In the genomic region with DNA sequence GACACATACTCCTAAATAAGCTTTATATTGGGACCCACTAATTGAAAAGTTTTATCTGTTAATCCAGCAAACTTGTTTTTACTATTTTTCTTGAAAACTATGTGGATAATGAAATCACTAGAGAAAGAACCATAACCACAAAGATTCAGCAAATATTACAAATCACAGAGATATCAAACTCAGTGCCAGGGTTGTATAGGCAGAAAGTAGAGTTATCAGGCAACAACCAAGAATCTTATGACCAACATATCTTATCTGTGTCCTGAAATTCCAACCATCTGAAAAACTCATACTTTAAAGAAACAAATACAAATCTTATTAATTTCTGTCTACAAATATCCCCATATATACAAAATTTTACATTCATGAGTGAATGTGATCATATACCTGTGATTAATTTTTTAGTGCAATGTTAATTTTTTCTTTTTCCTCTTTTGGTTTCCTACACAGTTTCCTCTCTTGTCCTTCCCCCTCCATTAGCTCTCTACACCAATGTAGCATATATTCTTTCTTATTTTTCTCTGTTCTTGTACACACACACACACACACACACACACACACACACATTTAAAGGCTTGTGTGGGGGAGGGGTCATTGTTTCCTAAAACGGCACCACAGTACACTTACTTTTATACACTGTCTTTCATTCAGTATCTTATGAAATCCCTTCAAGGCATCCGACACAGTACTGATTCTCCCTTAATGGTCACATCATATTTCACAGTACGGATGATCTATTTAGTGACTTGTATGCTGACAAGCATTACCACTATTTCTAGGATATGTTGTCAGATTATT, we compare ENCODE assay signal across 24 cellular contexts.
"Had no signal": no experiment of that assay in that cellular context is flagged by ENCODE, and none has a peak within 500 bp of the region (broad histone marks: within the 10 kb centered on the region; RNA-seq: fewer than 3 reads in every experiment).

No MANE protein-coding gene starts in this region.

- FAIRE-seq: endothelial cell of umbilical vein, pancreas had no signal

- H3K4me1 ChIP-seq: ascending aorta, gastrocnemius medialis, left ventricle myocardium inferior, pancreas, testis, vagina had no signal

- H3K27ac Mint-ChIP-seq: activated T-cell treated with anti-CD3 and anti-CD28 coated beads, Interleukin-2, amount 50 U/mL, for 24 hours; effector memory CD8-positive, alpha-beta T cell; mesothelial cell of epicardium; nephron; T-helper 17 cell had no signal

- H3K4me1 Mint-ChIP-seq: nephron had no signal

- H3K27me3 Mint-ChIP-seq: activated T-cell treated with anti-CD3 and anti-CD28 coated beads, Interleukin-2, amount 50 U/mL, for 24 hours; effector memory CD8-positive, alpha-beta T cell; T-helper 17 cell had no signal

- H3K27ac ChIP-seq: ascending aorta, dorsolateral prefrontal cortex, gastrocnemius medialis, left ventricle myocardium inferior, pancreas, testis, vagina, VCaP had no signal

- ATAC-seq: effector memory CD8-positive, alpha-beta T cell; esophagus mucosa; gastrocnemius medialis; pancreas; right cardiac atrium; T-helper 17 cell had no signal

- H3K4me3 Mint-ChIP-seq: activated T-cell treated with anti-CD3 and anti-CD28 coated beads, Interleukin-2, amount 50 U/mL, for 24 hours; effector memory CD8-positive, alpha-beta T cell; mesothelial cell of epicardium; nephron; T-helper 17 cell had no signal

- H3K27me3 ChIP-seq: ascending aorta, dorsolateral prefrontal cortex, gastrocnemius medialis, pancreas, testis, vagina had no signal

- DNase-seq: activated CD4-positive, alpha-beta T cell treated with anti-CD3 and anti-CD28 coated beads for 1 hour; activated CD8-positive, alpha-beta memory T cell treated with anti-CD3 and anti-CD28 coated beads for 24 hours; activated CD8-positive, alpha-beta memory T cell treated with anti-CD3 and anti-CD28 coated beads, Interleukin-2, amount 50 U/mL, for 4 hours; activated naive CD4-positive, alpha-beta T cell treated with Interleukin-2 at 50 U/mL for 16 hours; activated T-cell treated with anti-CD3 and anti-CD28 coated beads, Interleukin-2, amount 50 U/mL, for 24 hours; central memory CD4-positive, alpha-beta T cell; dorsolateral prefrontal cortex; effector memory CD8-positive, alpha-beta T cell; gastrocnemius medialis; hippocampal formation; left ventricle myocardium inferior; pancreas; right cardiac atrium; stimulated activated CD4-positive, alpha-beta T cell treated with anti-CD3 and anti-CD28 coated beads, Interleukin-4, amount 100 ng/mL, for 24 hours; T-helper 17 cell; testis; trophoblast cell had no signal

- H3K4me3 ChIP-seq: ascending aorta, dorsolateral prefrontal cortex, gastrocnemius medialis, left ventricle myocardium inferior, pancreas, testis, vagina had no signal

- H3K36me3 ChIP-seq: pancreas had no signal

- H3K9me3 ChIP-seq: gastrocnemius medialis, pancreas, testis, vagina had no signal
